In genomic region chr4:7653510-7654414, GRCh38 we compare ENCODE assay signal across 17 cellular contexts.
A peak's percentile ranks its signal among the peaks of the same experiment; 100 is the strongest.
DNase-seq lines count a peak whose midpoint lies in the region; ATAC-seq, FAIRE-seq and TF ChIP-seq lines count a peak whose summit lies in the region.
"Had no signal": no experiment of that assay in that cellular context is flagged by ENCODE, and none has a peak within 500 bp of the region (broad histone marks: within the 10 kb centered on the region; RNA-seq: fewer than 3 reads in every experiment).

No MANE protein-coding gene starts in this region.

- peaks cover 10% of the 10 kb centered on the region for H3K27me3 Mint-ChIP-seq in T-helper 17 cell

- peak overlapping the region; percentile 25 for H3K4me3 Mint-ChIP-seq in T-helper 17 cell
- H3K4me3 Mint-ChIP-seq: activated T-helper 1 cell treated with anti-CD3 and anti-CD28 coated beads, Interleukin-12 subunit alpha, Interleukin-12 subunit beta, Interleukin-2, Interleukin-4 antibody, amounts not matched to agents 30 ng/mL and 10 ng/mL and 1 ng/mL, durations not matched to agents 14 hours and 24 hours and 36 hours; B cell had no signal

- intact Hi-C loops in kidney (cut with DNase I) (no loop called here), posterior vena cava (cut with DNase I) (no loop called here)

- no peak overlapping the region for H3K27ac ChIP-seq in kidney (ENCODE audit: low read depth in 2 of 2, low read length in 2 of 2)
- H3K27ac ChIP-seq: colonic mucosa had no signal

- no peak for ATAC-seq in T-helper 17 cell
- no peak for ATAC-seq in GM18502 (IDR thresholded peaks at IDR 0.05; ENCODE audit: poor library complexity, unreplicated experiment)

- TF ChIP-seq CTCF in kidney (IDR thresholded peaks at IDR 0.05; ENCODE audit: borderline replicate concordance, extremely low read depth, insufficient read depth): no peak

- no peak overlapping the region for H3K27ac Mint-ChIP-seq in T-helper 17 cell
- H3K27ac Mint-ChIP-seq: activated T-helper 1 cell treated with anti-CD3 and anti-CD28 coated beads, Interleukin-12 subunit alpha, Interleukin-12 subunit beta, Interleukin-2, Interleukin-4 antibody, amounts not matched to agents 30 ng/mL and 10 ng/mL and 1 ng/mL, durations not matched to agents 14 hours and 24 hours and 36 hours; B cell had no signal

- no peak overlapping the region for H3K9ac ChIP-seq in kidney (ENCODE audit: low read length in 2 of 2)

- H3K36me3 ChIP-seq in kidney (ENCODE audit: control insufficient read depth in 1 of 2, insufficient read depth in 2 of 2, low read length in 2 of 2): no peaks in the 10 kb centered on the region
- H3K36me3 ChIP-seq: colonic mucosa, pancreas had no signal

- peaks cover 20% of the 10 kb centered on the region for H3K4me1 Mint-ChIP-seq in T-helper 17 cell

- H3K4me3 ChIP-seq in kidney (ENCODE audit: low read length in 2 of 2): no peak overlapping the region
- H3K4me3 ChIP-seq: colonic mucosa, pancreas had no signal

- no peaks in the 10 kb centered on the region for H3K4me1 ChIP-seq in kidney (ENCODE audit: control insufficient read depth in 1 of 2, insufficient read depth in 1 of 2, low read depth in 1 of 2, low read length in 2 of 2)
- H3K4me1 ChIP-seq: colonic mucosa, pancreas had no signal

- peaks cover 4% of the 10 kb centered on the region for H3K36me3 Mint-ChIP-seq in T-helper 17 cell (ENCODE audit: low read depth)

- no peak for FAIRE-seq in kidney (lab: Jason Lieb, UNC)
- FAIRE-seq: pancreas, small intestine, TTC549 had no signal

- peak; percentile 68 for DNase-seq in CD1c-positive myeloid dendritic cell (ENCODE audit: extremely low spot score)
- DNase-seq in T-helper 17 cell: no peak
- DNase-seq in kidney: peak; percentile 69
- DNase-seq in posterior vena cava (ENCODE audit: low spot score): peak; percentile 79
- DNase-seq in activated effector memory CD4-positive, alpha-beta T cell treated with Interleukin-2 at 50 U/mL for 16 hours: no peak
- DNase-seq in stimulated activated CD4-positive, alpha-beta T cell treated with anti-CD3 and anti-CD28 coated beads, Interleukin-1b, Interleukin-23, amount 100 ng/mL, for 48 hours: no peak
- DNase-seq in HuH-7.5 (ENCODE audit: low spot score): no peak
- DNase-seq: colonic mucosa; NCI-H1694; NCI-H510A; pancreas; small intestine; stimulated activated naive CD4-positive, alpha-beta T cell treated with Interleukin-2 at 50 U/mL for 16 hours had no signal

- no peaks in the 10 kb centered on the region for H3K9me3 ChIP-seq in T-helper 17 cell (ENCODE audit: control insufficient read depth, low read length, poor library complexity, severe bottlenecking)
- no peaks in the 10 kb centered on the region for H3K9me3 ChIP-seq in kidney (ENCODE audit: control insufficient read depth in 1 of 2, low read length in 2 of 2)
- H3K9me3 ChIP-seq: colonic mucosa, pancreas had no signal

Comparison
In these comparisons a context has a peak if more than half of its experiments do, and no peak if none do; other contexts are left out.
1. DNase-seq: peak in CD1c-positive myeloid dendritic cell (single experiment), kidney (single experiment) and posterior vena cava (single experiment); none in T-helper 17 cell (0 of 3), activated effector memory CD4-positive, alpha-beta T cell treated with Interleukin-2 at 50 U/mL for 16 hours (single experiment), stimulated activated CD4-positive, alpha-beta T cell treated with anti-CD3 and anti-CD28 coated beads, Interleukin-1b, Interleukin-23, amount 100 ng/mL, for 48 hours (single experiment) and HuH-7.5 (single experiment).